1 cellular context compared by ENCODE assay signal in genomic region chr12:66235626-66236281, GRCh38.
TF ChIP-seq lines count a peak whose summit lies in the region.

No MANE protein-coding gene starts in this region.

TF ChIP-seq in HepG2, 621 proteins besides CTCF, POLR2A, EP300 and RAD21 (continued from another document):
- TF ChIP-seq DBP (CRISPR knock-in tag; IDR thresholded peaks at IDR 0.05; ENCODE audit: not compliant biosample characterization) (no peak), MTF2 (CRISPR knock-in tag; IDR thresholded peaks at IDR 0.05; ENCODE audit: borderline replicate concordance) (no peak), ZNF263 (CRISPR knock-in tag; IDR thresholded peaks at IDR 0.05) (peak; percentile 29; the same call in 1 of the 2 replicates), CBX2 (IDR thresholded peaks at IDR 0.05; ENCODE audit: low read depth, low read length) (peak; percentile 69; the same call in 1 of the 2 replicates), CBX2 (CRISPR knock-in tag; IDR thresholded peaks at IDR 0.05; ENCODE audit: low read depth) (no peak)
